ENCODE assay signal across 1 cellular context in the genomic region with DNA sequence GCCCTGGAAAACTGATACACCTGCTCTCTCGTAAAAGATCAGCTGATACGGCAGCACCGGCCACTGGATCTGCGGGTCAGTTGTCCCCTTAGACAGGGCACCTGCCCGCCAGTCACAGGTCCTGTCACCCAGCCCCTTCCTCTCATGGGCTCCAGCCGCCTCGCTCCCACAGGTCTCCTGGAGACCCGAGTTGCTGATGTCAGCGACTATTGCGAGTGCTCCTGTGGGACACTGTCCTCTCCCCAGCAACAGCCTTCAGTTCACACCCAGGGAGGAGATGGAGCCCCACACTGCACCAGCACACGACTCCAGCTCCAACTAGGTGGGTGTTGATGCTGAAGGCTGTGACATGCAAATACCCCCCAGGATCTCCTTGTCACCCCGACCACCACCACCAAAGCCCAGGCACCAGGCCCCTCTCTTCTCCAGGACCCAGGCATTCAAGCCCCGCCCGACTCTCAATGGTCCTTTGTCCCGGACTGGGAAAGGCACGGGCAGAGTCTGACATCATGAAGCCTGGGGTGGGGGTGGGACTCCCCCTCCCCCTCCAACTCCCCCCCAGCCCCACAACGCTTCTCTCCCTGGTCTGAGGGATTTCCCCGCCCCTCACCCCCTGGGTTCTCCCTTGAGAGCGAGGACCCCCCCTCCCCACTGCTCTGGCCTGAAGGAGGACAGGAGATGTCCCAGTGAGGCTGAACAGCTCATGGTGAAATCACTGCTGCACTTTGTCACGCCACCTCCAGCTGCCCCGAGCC.
TF ChIP-seq lines count a peak whose summit lies in the region.

No MANE protein-coding gene starts in this region.

TF ChIP-seq in HepG2, 621 proteins besides CTCF, POLR2A, EP300 and RAD21:
- TF ChIP-seq ZNF230 (CRISPR knock-in tag; IDR thresholded peaks at IDR 0.05) (no peak), MAFK (conservative IDR thresholded peaks at IDR 0.05 in 1 of 2, IDR thresholded peaks at IDR 0.05 in 1 of 2; ENCODE audit: low read length in 2 of 2) (peak; percentile 57 to 72), MAFF (IDR thresholded peaks at IDR 0.05; ENCODE audit: low read depth, low read length) (peak; percentile 8; the same call in 1 of the 2 replicates)
- TF ChIP-seq, protein P1, sequence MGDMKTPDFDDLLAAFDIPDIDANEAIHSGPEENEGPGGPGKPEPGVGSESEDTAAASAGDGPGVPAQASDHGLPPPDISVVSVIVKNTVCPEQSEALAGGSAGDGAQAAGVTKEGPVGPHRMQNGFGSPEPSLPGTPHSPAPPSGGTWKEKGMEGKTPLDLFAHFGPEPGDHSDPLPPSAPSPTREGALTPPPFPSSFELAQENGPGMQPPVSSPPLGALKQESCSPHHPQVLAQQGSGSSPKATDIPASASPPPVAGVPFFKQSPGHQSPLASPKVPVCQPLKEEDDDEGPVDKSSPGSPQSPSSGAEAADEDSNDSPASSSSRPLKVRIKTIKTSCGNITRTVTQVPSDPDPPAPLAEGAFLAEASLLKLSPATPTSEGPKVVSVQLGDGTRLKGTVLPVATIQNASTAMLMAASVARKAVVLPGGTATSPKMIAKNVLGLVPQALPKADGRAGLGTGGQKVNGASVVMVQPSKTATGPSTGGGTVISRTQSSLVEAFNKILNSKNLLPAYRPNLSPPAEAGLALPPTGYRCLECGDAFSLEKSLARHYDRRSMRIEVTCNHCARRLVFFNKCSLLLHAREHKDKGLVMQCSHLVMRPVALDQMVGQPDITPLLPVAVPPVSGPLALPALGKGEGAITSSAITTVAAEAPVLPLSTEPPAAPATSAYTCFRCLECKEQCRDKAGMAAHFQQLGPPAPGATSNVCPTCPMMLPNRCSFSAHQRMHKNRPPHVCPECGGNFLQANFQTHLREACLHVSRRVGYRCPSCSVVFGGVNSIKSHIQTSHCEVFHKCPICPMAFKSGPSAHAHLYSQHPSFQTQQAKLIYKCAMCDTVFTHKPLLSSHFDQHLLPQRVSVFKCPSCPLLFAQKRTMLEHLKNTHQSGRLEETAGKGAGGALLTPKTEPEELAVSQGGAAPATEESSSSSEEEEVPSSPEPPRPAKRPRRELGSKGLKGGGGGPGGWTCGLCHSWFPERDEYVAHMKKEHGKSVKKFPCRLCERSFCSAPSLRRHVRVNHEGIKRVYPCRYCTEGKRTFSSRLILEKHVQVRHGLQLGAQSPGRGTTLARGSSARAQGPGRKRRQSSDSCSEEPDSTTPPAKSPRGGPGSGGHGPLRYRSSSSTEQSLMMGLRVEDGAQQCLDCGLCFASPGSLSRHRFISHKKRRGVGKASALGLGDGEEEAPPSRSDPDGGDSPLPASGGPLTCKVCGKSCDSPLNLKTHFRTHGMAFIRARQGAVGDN (CRISPR knock-in tag; IDR thresholded peaks at IDR 0.05), result peak; percentile 22; the same call in 1 of the 2 replicates
